1 cellular context compared by ENCODE assay signal in genomic region chr5:157267766-157268480, GRCh38.
TF ChIP-seq lines count a peak whose summit lies in the region.

No MANE protein-coding gene starts in this region.

TF ChIP-seq in H1, 55 proteins besides CTCF, POLR2A, EP300 and RAD21:
- no peak for TF ChIP-seq SP1 (IDR thresholded peaks at IDR 0.05; ENCODE audit: low read depth, low read length)
